23 cellular contexts compared by ENCODE assay signal in genomic region chr6:134797400-134798113, GRCh38.
"Had no signal": no experiment of that assay in that cellular context is flagged by ENCODE, and none has a peak within 500 bp of the region (broad histone marks: within the 10 kb centered on the region; RNA-seq: fewer than 3 reads in every experiment).

No MANE protein-coding gene starts in this region.

- H3K27me3 ChIP-seq: body of pancreas, neural progenitor cell, right lobe of liver, spleen, testis had no signal

- H3K27ac ChIP-seq: body of pancreas, neural progenitor cell, right lobe of liver, spleen, testis, VCaP had no signal

- H3K27ac Mint-ChIP-seq: activated naive CD4-positive, alpha-beta T cell treated with anti-CD3 and anti-CD28 coated beads, Interleukin-2, amount 50 U/mL, for 24 hours; neural progenitor cell; progenitor cell of endocrine pancreas; stimulated activated memory B cell treated with anti-CD40 and anti-IgM and Interleukin-4, amounts not matched to agents 10 μg/mL and 1 μg/mL and 100 μg/mL, for 72 hours had no signal

- H3K4me3 ChIP-seq: body of pancreas, coronary artery, neural progenitor cell, right lobe of liver, spleen, testis had no signal

- H3K4me3 Mint-ChIP-seq: activated naive CD4-positive, alpha-beta T cell treated with anti-CD3 and anti-CD28 coated beads, Interleukin-2, amount 50 U/mL, for 24 hours; neural progenitor cell; stimulated activated memory B cell treated with anti-CD40 and anti-IgM and Interleukin-4, amounts not matched to agents 10 μg/mL and 1 μg/mL and 100 μg/mL, for 72 hours had no signal

- H3K36me3 ChIP-seq: neural progenitor cell, right lobe of liver, spleen had no signal

- H3K9me3 ChIP-seq: body of pancreas, right lobe of liver, testis had no signal

- DNase-seq: activated CD4-positive, alpha-beta T cell treated with anti-CD3 and anti-CD28 coated beads for 1 hour; activated CD8-positive, alpha-beta memory T cell treated with anti-CD3 and anti-CD28 coated beads for 24 hours; activated gamma-delta T cell; amniotic stem cell; body of pancreas; central memory CD4-positive, alpha-beta T cell; erythroblast; hypothalamus; islet precursor cell; mammary epithelial cell; right lobe of liver; spleen; stimulated activated CD4-positive, alpha-beta T cell treated with anti-CD3 and anti-CD28 coated beads, Interleukin-4, amount 100 ng/mL, for 4 hours; SW 1271; T-helper 2 cell; testis had no signal

- H3K36me3 Mint-ChIP-seq: activated naive CD4-positive, alpha-beta T cell treated with anti-CD3 and anti-CD28 coated beads, Interleukin-2, amount 50 U/mL, for 24 hours had no signal

- H3K4me1 Mint-ChIP-seq: activated naive CD4-positive, alpha-beta T cell treated with anti-CD3 and anti-CD28 coated beads, Interleukin-2, amount 50 U/mL, for 24 hours; stimulated activated memory B cell treated with anti-CD40 and anti-IgM and Interleukin-4, amounts not matched to agents 10 μg/mL and 1 μg/mL and 100 μg/mL, for 72 hours had no signal

- H3K9ac ChIP-seq: neural progenitor cell had no signal

- H3K27me3 Mint-ChIP-seq: activated naive CD4-positive, alpha-beta T cell treated with anti-CD3 and anti-CD28 coated beads, Interleukin-2, amount 50 U/mL, for 24 hours; progenitor cell of endocrine pancreas had no signal

- ATAC-seq: body of pancreas; left lobe of liver; right lobe of liver; stimulated activated memory B cell treated with anti-CD40 and anti-IgM and Interleukin-4, amounts not matched to agents 10 μg/mL and 1 μg/mL and 100 μg/mL, for 72 hours had no signal

- H3K4me1 ChIP-seq: body of pancreas, right lobe of liver, spleen, testis had no signal
